ENCODE assay signal across 9 cellular contexts in the genomic region with DNA sequence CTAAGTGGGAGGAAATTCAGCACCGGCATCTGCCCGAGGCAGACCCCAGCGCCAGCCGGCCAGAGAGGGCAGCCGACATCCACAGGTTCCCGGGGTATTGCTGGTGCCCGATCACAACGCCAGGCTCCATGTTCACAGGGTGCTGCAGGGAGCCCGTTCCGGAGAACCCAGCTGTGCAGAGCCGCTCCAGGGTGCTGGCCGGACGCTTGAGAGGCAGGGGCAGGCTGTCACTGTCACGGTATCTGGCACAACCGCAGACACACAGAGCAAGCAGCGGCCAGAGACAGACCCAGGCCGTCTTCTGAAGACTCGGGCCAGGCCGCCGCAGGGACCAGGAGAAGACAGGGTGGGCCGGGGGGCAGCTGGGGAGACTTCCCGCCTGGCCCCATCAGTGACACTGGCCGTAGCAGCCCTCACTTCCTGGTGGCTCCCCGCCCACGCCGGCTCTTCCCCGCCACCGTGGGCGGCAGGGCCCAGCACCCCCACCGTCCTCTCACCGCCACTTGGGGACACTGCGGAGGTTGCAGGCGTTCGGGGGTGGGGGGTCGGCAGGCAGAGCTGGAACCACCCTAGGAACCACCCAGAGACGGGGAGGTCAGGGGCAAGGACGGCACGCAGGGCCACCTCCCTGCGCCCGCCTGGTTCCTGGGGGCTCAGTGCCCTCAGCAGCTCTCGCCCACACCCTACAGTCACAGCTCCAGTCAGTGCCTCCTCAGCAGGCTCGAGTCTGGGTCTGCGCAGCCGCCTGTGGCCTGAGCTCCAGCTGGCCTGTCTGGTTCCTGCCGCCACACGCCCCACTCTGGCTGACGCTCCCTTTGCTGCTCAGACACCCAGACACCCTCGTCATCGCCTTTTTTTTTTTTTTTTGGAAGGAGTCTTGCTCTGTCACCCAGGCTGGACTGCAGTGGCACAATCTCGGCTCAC. TPM values are rescaled to one million over a fixed set of nuclear protein-coding genes. Genes with fewer than 3 reads are reported as not detected.
DNase-seq lines count a peak whose midpoint lies in the region; ATAC-seq and TF ChIP-seq lines count a peak whose summit lies in the region.
"Had no signal": no experiment of that assay in that cellular context is flagged by ENCODE, and none has a peak within 500 bp of the region (broad histone marks: within the 10 kb centered on the region; RNA-seq: fewer than 3 reads in every experiment).

No MANE protein-coding gene starts in this region.

- in situ Hi-C loops in brain microvascular endothelial cell (cut with HindIII; ENCODE audit: low pct_ligation_motif_present, low sequenced_read_pairs) = no loop called here

- ATAC-seq in lower lobe of right lung (peak in 1 of 2 donors; percentile 2), GM18519 (IDR thresholded peaks at IDR 0.05; ENCODE audit: low FRiP score, unreplicated experiment) (no peak), GM21717 (IDR thresholded peaks at IDR 0.05; ENCODE audit: unreplicated experiment) (no peak)

- intact Hi-C loops in lower lobe of right lung (cut with DNase I) = no loop called here

- CTCF ChIA-PET in GM10248 (lab: Yijun Ruan, JAX) = interaction anchor here (1.9 kb wide), 1 partner anchor 75 kb away, joined by 8 read pairs; no protein-coding TSS in a partner anchor

- H3K27ac ChIP-seq in brain microvascular endothelial cell (peak overlapping the region; percentile 50), lower lobe of right lung (peak overlapping the region; percentile 91)

- no peak overlapping the region for H3K4me3 ChIP-seq in brain microvascular endothelial cell (ENCODE audit: low read depth, low read length)
- peak overlapping the region; percentile 6 for H3K4me3 ChIP-seq in lower lobe of right lung

- no peaks in the 10 kb centered on the region for H3K9me3 ChIP-seq in lower lobe of right lung

- peak; percentile 34 for DNase-seq in stimulated activated naive CD4-positive, alpha-beta T cell treated with Interleukin-2 at 50 U/mL for 16 hours (lab: John Stamatoyannopoulos, UW)
- DNase-seq in stimulated activated naive CD4-positive, alpha-beta T cell (lab: John Stamatoyannopoulos, UW) = no peak
- DNase-seq in brain microvascular endothelial cell = peak; percentile 35
- DNase-seq in lower lobe of right lung = no peak
- no peak for DNase-seq in GM10248 (ENCODE audit: extremely low spot score)
- no peak for DNase-seq in mesenteric fat pad (ENCODE audit: low spot score)
- DNase-seq: NCI-H2029 had no signal

- TF ChIP-seq CTCF in brain microvascular endothelial cell (IDR thresholded peaks at IDR 0.05; ENCODE audit: low read depth, low read length, missing control alignments) = no peak
- no peak for TF ChIP-seq CTCF in lower lobe of right lung (IDR thresholded peaks at IDR 0.05)
- TF ChIP-seq CTCF in GM10248 (IDR thresholded peaks at IDR 0.05; ENCODE audit: control extremely low read depth, extremely low read depth, low read depth, missing control alignments) = no peak

- POLR2A ChIA-PET in GM10248 (lab: Yijun Ruan, JAX) = no interaction called here

- no peaks in the 10 kb centered on the region for H3K27me3 ChIP-seq in brain microvascular endothelial cell (replicated peaks)
- H3K27me3 ChIP-seq in lower lobe of right lung (ENCODE audit: low read depth) = no peaks in the 10 kb centered on the region

- H3K4me1 ChIP-seq in lower lobe of right lung = peaks cover 55% of the 10 kb centered on the region

- H3K36me3 ChIP-seq in brain microvascular endothelial cell (replicated peaks) (peaks cover 16% of the 10 kb centered on the region), lower lobe of right lung (peaks cover 12% of the 10 kb centered on the region)

RNA-seq across cellular contexts. Expression of a gene that starts 3.8 kb away (rescaled TPM):
- total RNA-seq in lower lobe of right lung (27.0 TPM), mesenteric fat pad (37.3 TPM)

RNA-seq across cellular contexts. Expression of a gene that starts 17.0 kb away (rescaled TPM):
- total RNA-seq in lower lobe of right lung (48.0 TPM), mesenteric fat pad (193 TPM)

RNA-seq across cellular contexts. Expression of a gene that starts 19.5 kb away (rescaled TPM):
- total RNA-seq in lower lobe of right lung (0.65 TPM), mesenteric fat pad (0.22 TPM)

RNA-seq across cellular contexts. Expression of a gene that starts 25.8 kb away (rescaled TPM):
- total RNA-seq in lower lobe of right lung (42.5 TPM), mesenteric fat pad (36.9 TPM)

RNA-seq across cellular contexts. Expression of a gene that starts 36.1 kb away (rescaled TPM):
- total RNA-seq in lower lobe of right lung (not detected), mesenteric fat pad (not detected)

Comparison
In these comparisons a context has a peak if more than half of its experiments do, and no peak if none do; other contexts are left out.
1. DNase-seq: peak in stimulated activated naive CD4-positive, alpha-beta T cell treated with Interleukin-2 at 50 U/mL for 16 hours (single experiment) and brain microvascular endothelial cell (single experiment); none in stimulated activated naive CD4-positive, alpha-beta T cell (0 of 6), lower lobe of right lung (single experiment), GM10248 (single experiment) and mesenteric fat pad (single experiment).